In genomic region chr5:172453986-172454354, GRCh38 we compare ENCODE assay signal across 7 cellular contexts. TPM values are rescaled to one million over a fixed set of nuclear protein-coding genes. Genes with fewer than 3 reads are reported as not detected.
DNase-seq lines count a peak whose midpoint lies in the region; ATAC-seq and TF ChIP-seq lines count a peak whose summit lies in the region.

No MANE protein-coding gene starts in this region.

- ATAC-seq in GM18498 (IDR thresholded peaks at IDR 0.05; ENCODE audit: unreplicated experiment) (peak; percentile 43), GM19455 (IDR thresholded peaks at IDR 0.05; ENCODE audit: unreplicated experiment) (no peak)

- H3K4me3 ChIP-seq in colonic mucosa (peak overlapping the region; percentile 66), lower leg skin (ENCODE audit: low read depth, poor library complexity, severe bottlenecking) (peak overlapping the region; percentile 92), thyroid gland (replicated peaks in 1 of 3) (peak overlapping the region in 2 of 3 donors; percentile 58 to 76)

- DNase-seq in NCI-H345 treated with DMSO at 0.1 percent for 48 hours (lab: John Stamatoyannopoulos, UW; ENCODE audit: unreplicated experiment) (peak; percentile 14), colonic mucosa (peak; percentile 50), lower leg skin (ENCODE audit: low spot score in 2 of 2) (peak in 1 of 2 donors; percentile 88), thyroid gland (peak; percentile 55 to 57), SIG-M5 treated with dmso at 0.1 percent for 504 hours (lab: John Stamatoyannopoulos, UW; ENCODE audit: unreplicated experiment) (no peak)

- H3K9me3 ChIP-seq in colonic mucosa (no peaks in the 10 kb centered on the region), thyroid gland (no peaks in the 10 kb centered on the region)

- H3K9ac ChIP-seq in colonic mucosa (ENCODE audit: low read depth in 2 of 2, low read length in 2 of 2): peak overlapping the region; percentile 89 to 95

- peak overlapping the region; percentile 81 for H3K27ac ChIP-seq in colonic mucosa
- H3K27ac ChIP-seq in thyroid gland: peak overlapping the region; percentile 69 to 83 (median 76)

- no peaks in the 10 kb centered on the region for H3K27me3 ChIP-seq in colonic mucosa
- no peaks in the 10 kb centered on the region for H3K27me3 ChIP-seq in thyroid gland

- intact Hi-C loops in colonic mucosa (cut with DNase I) (no loop called here), lower leg skin (cut with DNase I; ENCODE audit: low total_unique reads) (no loop called here), thyroid gland (cut with DNase I) (no loop called here)

- TF ChIP-seq CTCF in colonic mucosa (IDR thresholded peaks at IDR 0.05): no peak
- TF ChIP-seq CTCF in lower leg skin (IDR thresholded peaks at IDR 0.05): no peak
- no peak for TF ChIP-seq CTCF in thyroid gland (IDR thresholded peaks at IDR 0.05)

- H3K4me1 ChIP-seq in colonic mucosa (no peaks in the 10 kb centered on the region), thyroid gland (peaks cover 21 to 52% of the 10 kb centered on the region in 2 donors)

- TF ChIP-seq POLR2A in lower leg skin (IDR thresholded peaks at IDR 0.05): no peak
- TF ChIP-seq POLR2A in thyroid gland (IDR thresholded peaks at IDR 0.05): no peak

- WGBS in lower leg skin, 2 donors: 0 to 1% methylated on average over 21 to 33 of the region's 34 CpGs
- WGBS in thyroid gland, 2 donors: 0 to 1% methylated on average over 25 of the region's 34 CpGs

- H3K36me3 ChIP-seq in colonic mucosa: no peaks in the 10 kb centered on the region
- H3K36me3 ChIP-seq in thyroid gland: no peaks in the 10 kb centered on the region

RNA-seq across cellular contexts. Expression of gene SH3PXD2B, which starts 0.4 kb away (rescaled TPM):
- total RNA-seq in colonic mucosa (10 to 100 TPM; 12.2 to 13.2 TPM), lower leg skin (10 to 100 TPM; 13.5 to 43.5 (median 28.1) TPM), thyroid gland (10 to 100 TPM; 13.7 to 27.1 (median 21.1) TPM)
